1 cellular context compared by ENCODE assay signal in genomic region chr17:48294989-48295892, GRCh38.
A peak's percentile ranks its signal among the peaks of the same experiment; 100 is the strongest.
TF ChIP-seq lines count a peak whose summit lies in the region.

No MANE protein-coding gene starts in this region.

TF ChIP-seq in K562, 482 proteins besides CTCF, POLR2A, EP300 and RAD21 (continued from another document):
- TF ChIP-seq AFF1 (IDR thresholded peaks at IDR 0.05; ENCODE audit: low read depth in 1 of 2, partially characterized antibody in 2 of 2), result peak in 1 of 2 experiments; percentile 11
- no peak for TF ChIP-seq TCF3 (CRISPR knock-in tag; IDR thresholded peaks at IDR 0.05)
- no peak for TF ChIP-seq TRIM24 (IDR thresholded peaks at IDR 0.05)
- no peak for TF ChIP-seq RBM39 (optimal IDR thresholded peaks at IDR 0.05; ENCODE audit: low read depth, low read length)
- no peak for TF ChIP-seq UBTF (IDR thresholded peaks at IDR 0.05; ENCODE audit: borderline replicate concordance in 1 of 2, low read depth in 2 of 2, low read length in 2 of 2)
- no peak for TF ChIP-seq XRCC3 (IDR thresholded peaks at IDR 0.05)
- TF ChIP-seq CEBPZ (IDR thresholded peaks at IDR 0.05; ENCODE audit: borderline replicate concordance, low read depth, low read length), result no peak
- TF ChIP-seq JUN (IDR thresholded peaks at IDR 0.05; ENCODE audit: borderline replicate concordance, low read depth, low read length), result peak; percentile 82
- TF ChIP-seq JUN (CRISPR knock-in tag; IDR thresholded peaks at IDR 0.05; ENCODE audit: borderline replicate concordance), result no peak
- TF ChIP-seq ZFP30 (CRISPR knock-in tag; IDR thresholded peaks at IDR 0.05; ENCODE audit: borderline replicate concordance), result no peak
- 0 out of 2 replicates have a peak, but pooled peaks have one; percentile 57 for TF ChIP-seq ZNF766 (CRISPR knock-in tag; conservative IDR thresholded peaks at IDR 0.05)
- no peak for TF ChIP-seq ERF (CRISPR knock-in tag; IDR thresholded peaks at IDR 0.05)
- no peak for TF ChIP-seq TAF1 (IDR thresholded peaks at IDR 0.05; ENCODE audit: control insufficient read depth, extremely low read depth, insufficient read depth, low read length, severe bottlenecking)
- TF ChIP-seq DMBX1 (CRISPR knock-in tag; IDR thresholded peaks at IDR 0.05; ENCODE audit: borderline replicate concordance), result no peak
- no peak for TF ChIP-seq NEUROD1 (IDR thresholded peaks at IDR 0.05; ENCODE audit: borderline replicate concordance, low read depth, low read length, partially characterized antibody)
- TF ChIP-seq C11orf30 (IDR thresholded peaks at IDR 0.05; ENCODE audit: low read depth), result no peak
- TF ChIP-seq HLTF (IDR thresholded peaks at IDR 0.05), result no peak
- TF ChIP-seq ETV1 (tag; conservative IDR thresholded peaks at IDR 0.05; ENCODE audit: low read depth), result peak; percentile 60; the same call in 1 of the 2 replicates
- no peak for TF ChIP-seq NR2C2 (CRISPR knock-in tag; IDR thresholded peaks at IDR 0.05)
- no peak for TF ChIP-seq NR2C2 (tag; IDR thresholded peaks at IDR 0.05)
- TF ChIP-seq ZNF175 (CRISPR knock-in tag; IDR thresholded peaks at IDR 0.05; ENCODE audit: low read depth), result 0 out of 2 replicates have a peak, but pooled peaks have one; percentile 37
- TF ChIP-seq SMARCE1 (IDR thresholded peaks at IDR 0.05), result peak; percentile 87
- no peak for TF ChIP-seq RAD51 (IDR thresholded peaks at IDR 0.05; ENCODE audit: borderline replicate concordance, low read depth)
- TF ChIP-seq HDAC2 (IDR thresholded peaks at IDR 0.05), result no peak
- 0 out of 2 replicates have a peak, but pooled peaks have one; percentile 23 for TF ChIP-seq L3MBTL2 (IDR thresholded peaks at IDR 0.05)
- TF ChIP-seq JUND (IDR thresholded peaks at IDR 0.05; ENCODE audit: borderline replicate concordance, low read depth, low read length), result peak; percentile 85
- peak; percentile 80 for TF ChIP-seq JUND (tag; IDR thresholded peaks at IDR 0.05; ENCODE audit: borderline replicate concordance, low read depth, low read length)
- TF ChIP-seq ZNF165 (CRISPR knock-in tag; IDR thresholded peaks at IDR 0.05; ENCODE audit: borderline replicate concordance), result no peak
- TF ChIP-seq ZNF384 (IDR thresholded peaks at IDR 0.05; ENCODE audit: low read depth, low read length), result peak; percentile 94
- no peak for TF ChIP-seq ZNF551 (CRISPR knock-in tag; IDR thresholded peaks at IDR 0.05)
- no peak for TF ChIP-seq HOMEZ (CRISPR knock-in tag; IDR thresholded peaks at IDR 0.05)
- TF ChIP-seq ZNF57 (CRISPR knock-in tag; IDR thresholded peaks at IDR 0.05), result no peak
- no peak for TF ChIP-seq TBP (optimal IDR thresholded peaks at IDR 0.05; ENCODE audit: low read depth, low read length)
- peak; percentile 79; the same call in 1 of the 2 replicates for TF ChIP-seq DPF2 (IDR thresholded peaks at IDR 0.05)
- TF ChIP-seq TFE3 (CRISPR knock-in tag; IDR thresholded peaks at IDR 0.05), result no peak
- TF ChIP-seq SOX6 (IDR thresholded peaks at IDR 0.05), result no peak
- TF ChIP-seq CUX1 (CRISPR knock-in tag; IDR thresholded peaks at IDR 0.05), result no peak
- TF ChIP-seq SPI1 (IDR thresholded peaks at IDR 0.05; ENCODE audit: borderline replicate concordance, low read depth, low read length), result peak; percentile 100
- peak; percentile 87 for TF ChIP-seq MBD1 (CRISPR knock-in tag; IDR thresholded peaks at IDR 0.05)
- TF ChIP-seq GATAD2A (IDR thresholded peaks at IDR 0.05), result no peak
- peak; percentile 93 for TF ChIP-seq FOSL1 (tag; conservative IDR thresholded peaks at IDR 0.05)
